ENCODE assay signal across 9 cellular contexts in the genomic region with DNA sequence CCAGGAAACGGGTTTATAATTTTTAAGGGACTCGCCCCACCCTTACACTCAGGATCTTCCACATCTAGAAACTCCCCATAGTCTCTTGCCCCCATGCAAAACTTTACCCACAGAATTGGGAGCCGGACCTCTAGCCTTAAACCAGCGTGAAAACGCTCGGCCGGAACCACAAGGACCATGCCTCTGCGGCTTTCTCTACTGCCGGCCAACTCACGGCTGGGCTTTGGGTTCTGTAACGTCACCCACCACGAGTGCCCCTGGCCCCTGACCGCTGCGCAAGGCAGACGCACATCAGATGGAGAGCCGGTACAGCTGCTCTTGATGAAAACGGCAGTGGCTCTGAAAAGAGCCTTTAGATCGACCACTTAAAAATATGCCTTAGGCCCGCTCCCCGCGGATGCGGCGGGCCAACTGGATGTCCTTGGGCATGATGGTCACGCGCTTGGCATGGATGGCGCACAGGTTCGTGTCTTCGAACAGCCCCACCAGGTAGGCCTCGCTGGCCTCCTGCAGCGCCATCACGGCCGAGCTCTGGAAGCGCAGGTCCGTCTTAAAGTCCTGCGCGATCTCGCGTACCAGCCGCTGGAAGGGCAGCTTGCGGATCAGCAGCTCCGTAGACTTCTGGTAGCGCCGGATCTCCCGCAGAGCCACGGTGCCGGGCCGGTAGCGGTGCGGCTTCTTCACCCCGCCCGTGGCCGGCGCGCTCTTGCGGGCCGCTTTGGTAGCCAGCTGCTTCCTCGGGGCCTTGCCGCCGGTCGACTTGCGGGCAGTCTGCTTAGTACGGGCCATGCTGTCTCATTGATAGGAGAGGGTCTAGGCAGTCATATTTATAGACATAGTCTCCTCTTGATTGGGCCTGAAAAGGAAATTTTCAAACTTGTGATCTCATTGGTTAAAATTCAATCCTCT. TPM values are rescaled to one million over a fixed set of nuclear protein-coding genes. Genes with fewer than 3 reads are reported as not detected.
DNase-seq lines count a peak whose midpoint lies in the region; ATAC-seq, FAIRE-seq and TF ChIP-seq lines count a peak whose summit lies in the region.
"Not testable (repeated sequence)": the region's sequence is repeated elsewhere in the genome, so short reads cannot be mapped to it uniquely, and the experiment has no call there.
"Had no signal": no experiment of that assay in that cellular context is flagged by ENCODE, and none has a peak within 500 bp of the region (broad histone marks: within the 10 kb centered on the region; RNA-seq: fewer than 3 reads in every experiment).

No MANE protein-coding gene starts in this region.

- peak; percentile 65 for ATAC-seq in mucosa of descending colon

- 0% methylated on average over 5 to 9 of the region's 62 CpGs for WGBS in esophagus squamous epithelium, 2 donors

- not testable (repeated sequence) for H3K27me3 ChIP-seq in esophagus squamous epithelium

- TF ChIP-seq POLR2A in H54 (IDR thresholded peaks at IDR 0.05; ENCODE audit: low read depth, low read length) (peak; percentile 76), esophagus squamous epithelium (IDR thresholded peaks at IDR 0.05) (peak in 3 of 4 donors; percentile 49 to 94 (median 90))

- not testable (repeated sequence) for H3K9me3 ChIP-seq in esophagus squamous epithelium, mucosa of descending colon

- not testable (repeated sequence) for H3K36me3 ChIP-seq in esophagus squamous epithelium; mucosa of descending colon (ENCODE audit: low read depth)

- not testable (repeated sequence) for TF ChIP-seq CTCF in RWPE1 (conservative IDR thresholded peaks at IDR 0.05; ENCODE audit: low read depth); mucosa of descending colon (IDR thresholded peaks at IDR 0.05)
- TF ChIP-seq CTCF in esophagus squamous epithelium (IDR thresholded peaks at IDR 0.05) = peak in 1 of 6 experiments; percentile 23

- intact Hi-C loops in esophagus squamous epithelium (cut with DNase I); mucosa of descending colon (cut with DNase I, micrococcal nuclease): not testable (repeated sequence)

- POLR2A ChIA-PET in RWPE1 (lab: Yijun Ruan, JAX; ENCODE audit: low non-redundant PET) = not testable (repeated sequence)

- CTCF ChIA-PET in RWPE1 (lab: Yijun Ruan, JAX) = not testable (repeated sequence)

- FAIRE-seq in H54 (lab: Jason Lieb, UNC) = not testable (repeated sequence)

- peak overlapping the region; percentile 91 for H3K27ac ChIP-seq in RWPE1
- peak overlapping the region; percentile 82 to 93 (median 92) for H3K27ac ChIP-seq in esophagus squamous epithelium

- peak overlapping the region; percentile 35 to 69 (median 58) for H3K4me3 ChIP-seq in esophagus squamous epithelium
- H3K4me3 ChIP-seq in mucosa of descending colon = not testable (repeated sequence)

- DNase-seq in DMS 273 (lab: John Stamatoyannopoulos, UW; ENCODE audit: unreplicated experiment) = peak; percentile 55
- DNase-seq in H54 (ENCODE audit: insufficient read length, low spot score); RWPE1 (ENCODE audit: low spot score); esophagus squamous epithelium (lab: John Stamatoyannopoulos, UW): not testable (repeated sequence)
- peak; percentile 75 for DNase-seq in NCI-H1048 (lab: John Stamatoyannopoulos, UW)
- peak; percentile 34 for DNase-seq in activated T-helper 1 cell treated with Interleukin-2 at 50 U/mL for 16 hours (ENCODE audit: low read depth)
- DNase-seq in mucosa of descending colon = peak; percentile 69 to 83 (median 70)
- DNase-seq in stimulated activated CD8-positive, alpha-beta memory T cell treated with anti-CD3 and anti-CD28 coated beads, Interleukin-2, amount 100 ng/mL, for 48 hours (ENCODE audit: low read depth in 2 of 2) = peak; percentile 3 to 42

- H3K4me1 ChIP-seq in esophagus squamous epithelium = peaks cover 0 to 11% (median 0%) of the 10 kb centered on the region in 3 donors
- not testable (repeated sequence) for H3K4me1 ChIP-seq in mucosa of descending colon (ENCODE audit: low read depth)

RNA-seq across cellular contexts. Expression of gene FCGR1A, which starts 30.7 kb away (rescaled TPM):
- total RNA-seq in esophagus squamous epithelium (1 to 10 TPM in 1 of 4 donors, under 1 TPM in 2, not detected in 1; 0.22 to 3.7 (median 0.76) TPM), mucosa of descending colon (10 to 100 TPM in 1 of 3 donors, 1 to 10 TPM in 2; 1.5 to 10.2 (median 2.6) TPM)
- total RNA-seq: glomerular endothelial cell had no signal
